8 cellular contexts compared by ENCODE assay signal in genomic region chr7:50860598-50860997, GRCh38.
"Had no signal": no experiment of that assay in that cellular context is flagged by ENCODE, and none has a peak within 500 bp of the region (broad histone marks: within the 10 kb centered on the region; RNA-seq: fewer than 3 reads in every experiment).

No MANE protein-coding gene starts in this region.

- H3K9me3 ChIP-seq: HAP-1 had no signal

- ATAC-seq: HCT116, HepG2 had no signal

- DNase-seq: GM23248, GOT3, H7, HFFc6 had no signal

- H3K27ac ChIP-seq: GM23248, HL-60 had no signal

- H3K4me1 ChIP-seq: HAP-1 had no signal

- H3K4me3 ChIP-seq: GM23248, HAP-1 had no signal

- H3K36me3 ChIP-seq: HAP-1 had no signal
